Comparison of ENCODE assay signal across 8 cellular contexts in the genomic region with DNA sequence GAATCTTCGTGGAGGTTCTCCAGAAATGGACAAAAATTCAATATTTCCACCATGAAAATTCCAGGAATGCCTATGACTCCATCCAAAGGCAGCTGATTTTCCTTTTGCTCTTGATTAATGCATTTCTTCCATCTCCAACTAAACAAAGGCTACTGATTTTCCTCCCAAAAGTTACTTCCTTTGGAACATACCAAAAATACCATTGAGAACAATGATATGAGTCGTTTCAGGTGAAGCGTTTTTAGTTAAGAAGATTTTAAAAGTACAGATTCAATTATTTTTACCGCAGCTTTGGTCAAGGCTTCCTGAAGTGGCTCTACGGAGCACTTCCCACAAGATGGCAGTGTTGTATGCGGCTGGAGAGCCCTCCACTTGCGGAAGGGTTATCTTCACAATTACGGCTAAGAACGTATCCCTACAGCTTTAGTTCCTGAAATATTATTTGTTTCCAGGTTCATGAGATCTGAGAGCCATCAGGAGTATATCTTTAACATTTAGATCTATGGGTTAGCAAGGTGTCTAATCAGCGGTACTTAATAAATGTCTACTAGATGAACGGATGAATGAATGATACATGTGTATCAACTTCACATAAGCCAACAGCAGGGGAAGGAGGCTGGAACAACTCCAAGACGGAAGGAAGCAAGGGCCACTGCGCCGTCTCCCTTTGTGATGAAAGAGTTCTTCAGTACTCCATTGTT. TPM values are rescaled to one million over a fixed set of nuclear protein-coding genes. Genes with fewer than 3 reads are reported as not detected.
A peak's percentile ranks its signal among the peaks of the same experiment; 100 is the strongest.
DNase-seq lines count a peak whose midpoint lies in the region; ATAC-seq, FAIRE-seq and TF ChIP-seq lines count a peak whose summit lies in the region.

No MANE protein-coding gene starts in this region.

- POLR2A ChIA-PET in PC-9 (lab: Charles Lee; ENCODE audit: unreplicated experiment), result interaction anchor here (0.6 kb wide), 2 partner anchors 1336 to 1446 kb away, joined by 4 to 5 read pairs; no protein-coding TSS in a partner anchor

- H3K4me3 ChIP-seq in PC-9 (no peak overlapping the region), pancreas (peak overlapping the region in 2 of 4 donors; percentile 10 to 21)

- H3K9me2 ChIP-seq in PC-9 (ENCODE audit: insufficient read depth), result no peaks in the 10 kb centered on the region

- 12% methylated on average over 14 of the region's 14 CpGs for WGBS in pancreas, 2 donors

- H3K27me3 ChIP-seq in PC-9 (ENCODE audit: insufficient read depth, low read depth) (no peaks in the 10 kb centered on the region), pancreas (no peaks in the 10 kb centered on the region)

- DNase-seq in DMS 273 treated with DMSO at 0.1 percent for 48 hours (lab: John Stamatoyannopoulos, UW) (peak; percentile 77), PC-9 (peak in 1 of 2 experiments; percentile 38), head of caudate nucleus (peak; percentile 26 to 86 (median 68)), pancreas (peak; percentile 29 to 63 (median 35))
- peak; percentile 32 for DNase-seq in activated naive CD4-positive, alpha-beta T cell treated with anti-CD3 and anti-CD28 coated beads, Interleukin-2, amount 50 U/mL, for 16 hours

- BruUV-seq in PC-9 (replicated peaks; lab: Mats Ljungman, UMichigan), result no TSS peak

- H3K36me3 ChIP-seq in PC-9 (ENCODE audit: low read depth) (no peaks in the 10 kb centered on the region), pancreas (no peaks in the 10 kb centered on the region)

- FAIRE-seq in pancreas (lab: Jason Lieb, UNC), result peak; percentile 92

- intact Hi-C loops in PC-9 (cut with micrococcal nuclease; ENCODE audit: unreplicated experiment), result loop anchor here (1.0 to 10.0 kb wide), 3 partner anchors 224 to 1654 kb away; no protein-coding TSS in a partner anchor
- intact Hi-C loops in head of caudate nucleus (cut with DNase I), result loop anchor here (2.0 to 10.0 kb wide), 2 partner anchors 114 to 434 kb away; no protein-coding TSS in a partner anchor
- intact Hi-C loops in pancreas (cut with DNase I), result loop anchor here in 2 of 3 donors (5.0 to 10.0 kb wide), 3 partner anchors 106 to 444 kb away; no protein-coding TSS in a partner anchor

- peak; percentile 46 for ATAC-seq in HG02798 (IDR thresholded peaks at IDR 0.05; ENCODE audit: poor library complexity, unreplicated experiment)
- ATAC-seq in pancreas, result peak; percentile 82 to 95 (median 94)
- ATAC-seq in HG03097 (IDR thresholded peaks at IDR 0.05; ENCODE audit: low FRiP score, unreplicated experiment), result no peak
- ATAC-seq in HG03378 (IDR thresholded peaks at IDR 0.05; ENCODE audit: unreplicated experiment), result no peak

- no peaks in the 10 kb centered on the region for H3K79me2 ChIP-seq in PC-9 (ENCODE audit: low read depth)

- CTCF ChIA-PET in PC-9 (lab: Charles Lee), result interaction anchor here (0.7 to 1.7 kb wide), 3 partner anchors 112 to 168 kb away, joined by 3 to 9 read pairs (median 3); no protein-coding TSS in a partner anchor

- H3K4me2 ChIP-seq in PC-9, result peak overlapping the region; percentile 32; the same call in 1 of the 2 replicates

- no peak overlapping the region for H2AFZ ChIP-seq in PC-9

- no peak overlapping the region for H3K27ac ChIP-seq in PC-9
- no peak overlapping the region for H3K27ac ChIP-seq in pancreas

- no peaks in the 10 kb centered on the region for H3K9me3 ChIP-seq in PC-9 (ENCODE audit: insufficient read depth, low read depth)
- no peaks in the 10 kb centered on the region for H3K9me3 ChIP-seq in pancreas

- no peaks in the 10 kb centered on the region for H3F3A ChIP-seq in PC-9 (ENCODE audit: insufficient read depth, low read depth)

- H4K20me1 ChIP-seq in PC-9 (ENCODE audit: insufficient read depth), result no peaks in the 10 kb centered on the region

- H3K4me1 ChIP-seq in PC-9 (replicated peaks; ENCODE audit: insufficient read depth), result no peaks in the 10 kb centered on the region
- no peaks in the 10 kb centered on the region for H3K4me1 ChIP-seq in pancreas

- peak; percentile 74 for TF ChIP-seq CTCF in PC-9 (conservative IDR thresholded peaks at IDR 0.05)
- peak; percentile 53 to 68 (median 59) for TF ChIP-seq CTCF in pancreas (IDR thresholded peaks at IDR 0.05)

RNA-seq across cellular contexts. Expression of a gene that starts 35.9 kb away (rescaled TPM):
- total RNA-seq in PC-9 (2021), result 5.1 and 8.4 TPM in 2 replicates
- 10 to 100 TPM in 2 of 6 donors, 1 to 10 TPM in 4; 4.7 to 11.5 (median 6.5) TPM for total RNA-seq in pancreas
- polyA plus RNA-seq in pancreas, result 1 to 10 TPM; 1.6 to 2.3 TPM

RNA-seq across cellular contexts. Expression of a gene that starts 48.5 kb away (rescaled TPM):
- total RNA-seq in PC-9 (2021) (8.1 and 8.4 TPM in 2 replicates), pancreas (1 to 10 TPM in 5 of 6 donors, under 1 TPM in 1; 0.83 to 4.9 (median 1.6) TPM)
- polyA plus RNA-seq in pancreas, result 1 to 10 TPM in 1 of 2 donors, under 1 TPM in 1; 0.23 to 1.4 TPM

RNA-seq across cellular contexts. Expression of a gene that starts 48.6 kb away (rescaled TPM):
- total RNA-seq in PC-9 (2021) (not detected in 2 replicates), pancreas (1 to 10 TPM in 3 of 6 donors, under 1 TPM in 3; 0.28 to 2.1 (median 1.2) TPM)
- polyA plus RNA-seq in pancreas, result 1 to 10 TPM; 1.4 to 2.8 TPM

Comparison
In these comparisons a context has a peak if more than half of its experiments do, and no peak if none do; other contexts are left out.
1. ATAC-seq: peak in HG02798 (single experiment) and pancreas (4 of 4); none in HG03097 (single experiment) and HG03378 (single experiment).